ENCODE assay signal across 21 cellular contexts in genomic region chr7:121484089-121484763, GRCh38.
DNase-seq lines count a peak whose midpoint lies in the region; ATAC-seq and TF ChIP-seq lines count a peak whose summit lies in the region.
"Had no signal": no experiment of that assay in that cellular context is flagged by ENCODE, and none has a peak within 500 bp of the region (broad histone marks: within the 10 kb centered on the region; RNA-seq: fewer than 3 reads in every experiment).

No MANE protein-coding gene starts in this region.

- peaks cover 25% of the 10 kb centered on the region for H3F3A ChIP-seq in SK-N-SH (replicated peaks; ENCODE audit: insufficient read depth)

- no peaks in the 10 kb centered on the region for H4K20me1 ChIP-seq in SK-N-SH (ENCODE audit: insufficient read depth)
- H4K20me1 ChIP-seq: BLaER1 treated with 17β-estradiol and CSF1 and Interleukin-3, amounts not matched to agents 10 nM and 100 nM had no signal

- 0 out of 2 replicates have a peak overlapping the region, but pooled peaks have one; percentile 3 for H2AFZ ChIP-seq in SK-N-SH (ENCODE audit: low read depth)

- H3K27ac ChIP-seq in SK-N-SH (ENCODE audit: low read depth in 2 of 2, low read length in 1 of 2) (peak overlapping the region in 1 of 2 experiments; percentile 90; a peak in 2 of 4 replicates), right lobe of liver (no peak overlapping the region), aorta (ENCODE audit: low read depth in 1 of 2, low read length in 2 of 2) (no peak overlapping the region)
- H3K27ac ChIP-seq: 22Rv1; BLaER1 treated with 17β-estradiol and CSF1 and Interleukin-3, amounts not matched to agents 10 nM and 100 nM; GM23248 had no signal

- H3K4me3 ChIP-seq in SK-N-SH (ENCODE audit: low read depth in 2 of 2, low read length in 1 of 2) (no peak overlapping the region), fibroblast of the aortic adventitia (ENCODE audit: low read depth, low read length) (no peak overlapping the region), right lobe of liver (no peak overlapping the region), aorta (ENCODE audit: low read length in 2 of 2) (no peak overlapping the region)
- H3K4me3 ChIP-seq: BLaER1 treated with 17β-estradiol and CSF1 and Interleukin-3, amounts not matched to agents 10 nM and 100 nM; GM12878; GM23248 had no signal

- H3K27me3 ChIP-seq in SK-N-SH (ENCODE audit: insufficient read depth) (no peaks in the 10 kb centered on the region), right lobe of liver (no peaks in the 10 kb centered on the region), aorta (ENCODE audit: control insufficient read depth in 1 of 2, insufficient read depth in 2 of 2, low read length in 1 of 2) (no peaks in the 10 kb centered on the region)
- H3K27me3 ChIP-seq: BE2C; BLaER1 treated with 17β-estradiol and CSF1 and Interleukin-3, amounts not matched to agents 10 nM and 100 nM had no signal

- H3K79me2 ChIP-seq in SK-N-SH (ENCODE audit: insufficient read depth) = no peaks in the 10 kb centered on the region

- no peak overlapping the region for H3K27ac Mint-ChIP-seq in activated naive CD8-positive, alpha-beta T cell treated with anti-CD3 and anti-CD28 coated beads, Interleukin-2, amount 50 U/mL, for 24 hours
- H3K27ac Mint-ChIP-seq: CD14-positive monocyte; CD4-positive, alpha-beta T cell had no signal

- DNase-seq in SK-N-SH (no peak), fibroblast of the aortic adventitia (ENCODE audit: low read depth) (peak; percentile 32), right lobe of liver (no peak), AG08395 (ENCODE audit: low spot score) (no peak), aorta (no peak)
- DNase-seq in activated naive CD8-positive, alpha-beta T cell treated with anti-CD3 and anti-CD28 coated beads, Interleukin-2, amount 50 U/mL, for 24 hours = no peak
- DNase-seq: AML-193; BE2C; CD4-positive, alpha-beta T cell; CD8-positive, alpha-beta memory T cell; DMS79; EL; GDM1; GM23248; H7; HCEC 1CT had no signal

- TF ChIP-seq POLR2A in right lobe of liver (IDR thresholded peaks at IDR 0.05) = no peak

- POLR2A ChIA-PET in SK-N-SH (lab: Yijun Ruan, JAX) = no interaction called here

- H3K9ac ChIP-seq in SK-N-SH = no peak overlapping the region
- H3K9ac ChIP-seq: BLaER1 treated with 17β-estradiol and CSF1 and Interleukin-3, amounts not matched to agents 10 nM and 100 nM; GM23248 had no signal

- H3K4me2 ChIP-seq in SK-N-SH = no peak overlapping the region
- H3K4me2 ChIP-seq: BLaER1 treated with 17β-estradiol and CSF1 and Interleukin-3, amounts not matched to agents 10 nM and 100 nM had no signal

- H3K36me3 Mint-ChIP-seq in activated naive CD8-positive, alpha-beta T cell treated with anti-CD3 and anti-CD28 coated beads, Interleukin-2, amount 50 U/mL, for 24 hours (ENCODE audit: low read depth) = no peaks in the 10 kb centered on the region
- H3K36me3 Mint-ChIP-seq: CD14-positive monocyte; CD8-positive, alpha-beta memory T cell had no signal

- H3K36me3 ChIP-seq in SK-N-SH (replicated peaks in 1 of 2; ENCODE audit: control insufficient read depth in 1 of 2, insufficient read depth in 2 of 2, low read length in 1 of 2) = no peaks in the 10 kb centered on the region
- H3K36me3 ChIP-seq in right lobe of liver = no peaks in the 10 kb centered on the region
- no peaks in the 10 kb centered on the region for H3K36me3 ChIP-seq in aorta (ENCODE audit: control insufficient read depth in 1 of 2, insufficient read depth in 2 of 2, low read length in 1 of 2)
- H3K36me3 ChIP-seq: BE2C; BLaER1 treated with 17β-estradiol and CSF1 and Interleukin-3, amounts not matched to agents 10 nM and 100 nM had no signal

- H3K4me1 ChIP-seq in SK-N-SH (ENCODE audit: control insufficient read depth in 1 of 2, insufficient read depth in 2 of 2, low read depth in 1 of 2, low read length in 1 of 2) (peaks cover 13 to 34% of the 10 kb centered on the region in 2 experiments; a peak in 3 of 4 replicates), right lobe of liver (peaks cover 0 to 20% (median 0%) of the 10 kb centered on the region in 4 donors), aorta (ENCODE audit: control insufficient read depth in 1 of 2, insufficient read depth in 2 of 2, low read length in 2 of 2) (no peaks in the 10 kb centered on the region)

- ATAC-seq in SK-N-SH treated with all-trans-retinoic acid at 6 μM for 48 hours (no peak), right lobe of liver (peak; percentile 65 to 85 (median 76)), aorta (ENCODE audit: low FRiP score) (no peak)
- no peak for ATAC-seq in activated naive CD8-positive, alpha-beta T cell treated with anti-CD3 and anti-CD28 coated beads, Interleukin-2, amount 50 U/mL, for 24 hours
- ATAC-seq: GM12878 had no signal

- H3K27me3 Mint-ChIP-seq in activated naive CD8-positive, alpha-beta T cell treated with anti-CD3 and anti-CD28 coated beads, Interleukin-2, amount 50 U/mL, for 24 hours = peaks cover 2% of the 10 kb centered on the region
- H3K27me3 Mint-ChIP-seq: CD4-positive, alpha-beta T cell; CD8-positive, alpha-beta memory T cell had no signal

- no peak overlapping the region for H3K4me3 Mint-ChIP-seq in activated naive CD8-positive, alpha-beta T cell treated with anti-CD3 and anti-CD28 coated beads, Interleukin-2, amount 50 U/mL, for 24 hours
- H3K4me3 Mint-ChIP-seq: CD14-positive monocyte; CD4-positive, alpha-beta T cell; CD8-positive, alpha-beta memory T cell had no signal

- no peaks in the 10 kb centered on the region for H3K9me3 ChIP-seq in SK-N-SH
- H3K9me3 ChIP-seq in right lobe of liver = no peaks in the 10 kb centered on the region
- no peaks in the 10 kb centered on the region for H3K9me3 ChIP-seq in aorta (ENCODE audit: control insufficient read depth, low read length)
- H3K9me3 ChIP-seq: BE2C; BLaER1 treated with 17β-estradiol and CSF1 and Interleukin-3, amounts not matched to agents 10 nM and 100 nM had no signal

- peaks cover 12% of the 10 kb centered on the region for H3K4me1 Mint-ChIP-seq in activated naive CD8-positive, alpha-beta T cell treated with anti-CD3 and anti-CD28 coated beads, Interleukin-2, amount 50 U/mL, for 24 hours
- H3K4me1 Mint-ChIP-seq: CD14-positive monocyte had no signal

- 82% methylated on average over 2 of the region's 2 CpGs for WGBS in SK-N-SH (ENCODE audit: low lambda C conversion rate)
- 58% methylated on average over 2 of the region's 2 CpGs for WGBS in right lobe of liver (ENCODE audit: insufficient coverage, low coverage, low lambda C conversion rate, missing lambda C conversion rate)
- 79 to 86% methylated on average over 2 of the region's 2 CpGs for WGBS in aorta, 2 donors

- TF ChIP-seq CTCF in SK-N-SH (IDR thresholded peaks at IDR 0.05) (no peak), fibroblast of the aortic adventitia (IDR thresholded peaks at IDR 0.05; ENCODE audit: insufficient read depth, low read length) (no peak), right lobe of liver (IDR thresholded peaks at IDR 0.05) (no peak)

- intact Hi-C loops in right lobe of liver (cut with DNase I) = no loop called here
- intact Hi-C loops in aorta (cut with DNase I) = no loop called here

- no peaks in the 10 kb centered on the region for H3K9me2 ChIP-seq in SK-N-SH

- TF ChIP-seq EP300 in SK-N-SH (IDR thresholded peaks at IDR 0.05; ENCODE audit: borderline replicate concordance in 1 of 2, low read depth in 1 of 2, low read length in 1 of 2) = no peak

- CTCF ChIA-PET in SK-N-SH (lab: Yijun Ruan, JAX) = interaction anchor here (1.0 to 1.1 kb wide), 2 partner anchors 11 to 27 kb away, joined by 3 read pairs; no protein-coding TSS in a partner anchor

- TF ChIP-seq RAD21 in SK-N-SH (IDR thresholded peaks at IDR 0.05; ENCODE audit: low read length) = no peak

- H3K9me3 Mint-ChIP-seq in activated naive CD8-positive, alpha-beta T cell treated with anti-CD3 and anti-CD28 coated beads, Interleukin-2, amount 50 U/mL, for 24 hours = no peaks in the 10 kb centered on the region
- H3K9me3 Mint-ChIP-seq: CD4-positive, alpha-beta T cell; CD8-positive, alpha-beta memory T cell had no signal

TF ChIP-seq in SK-N-SH, 30 proteins besides CTCF, POLR2A, EP300 and RAD21:
- no peak for TF ChIP-seq JUND (IDR thresholded peaks at IDR 0.05)

TF ChIP-seq in SK-N-SH treated with all-trans-retinoic acid at 6 μM for 48 hours, 23 proteins besides CTCF, POLR2A, EP300 and RAD21 (continues in another document):
- TF ChIP-seq BACH2 (CRISPR knock-in tag; IDR thresholded peaks at IDR 0.05; ENCODE audit: borderline replicate concordance) (no peak), TCF4 (CRISPR knock-in tag; IDR thresholded peaks at IDR 0.05; ENCODE audit: borderline replicate concordance) (no peak), PATZ1 (CRISPR knock-in tag; IDR thresholded peaks at IDR 0.05; ENCODE audit: borderline replicate concordance) (no peak), CSDC2 (CRISPR knock-in tag; IDR thresholded peaks at IDR 0.05) (no peak), POU6F1 (CRISPR knock-in tag; IDR thresholded peaks at IDR 0.05; ENCODE audit: borderline replicate concordance, low read depth) (no peak), ZFP3 (CRISPR knock-in tag; IDR thresholded peaks at IDR 0.05) (no peak)

Comparison
In these comparisons a context has a peak if more than half of its experiments do, and no peak if none do; other contexts are left out.
1. ATAC-seq: peak in right lobe of liver (4 of 4); none in SK-N-SH treated with all-trans-retinoic acid at 6 μM for 48 hours (single experiment), activated naive CD8-positive, alpha-beta T cell treated with anti-CD3 and anti-CD28 coated beads, Interleukin-2, amount 50 U/mL, for 24 hours (single experiment) and aorta (single experiment).